15 cellular contexts compared by ENCODE assay signal in genomic region chr3:76753599-76753998, GRCh38.
A peak's percentile ranks its signal among the peaks of the same experiment; 100 is the strongest.
DNase-seq lines count a peak whose midpoint lies in the region; ATAC-seq and TF ChIP-seq lines count a peak whose summit lies in the region.
"Had no signal": no experiment of that assay in that cellular context is flagged by ENCODE, and none has a peak within 500 bp of the region (broad histone marks: within the 10 kb centered on the region; RNA-seq: fewer than 3 reads in every experiment).

No MANE protein-coding gene starts in this region.

- peaks cover 7 to 8% of the 10 kb centered on the region in 2 donors for H3K9me3 Mint-ChIP-seq in activated T-cell treated with anti-CD3 and anti-CD28 coated beads, Interleukin-2, amount 50 U/mL, for 72 hours

- H3K27ac Mint-ChIP-seq in activated T-cell treated with anti-CD3 and anti-CD28 coated beads, Interleukin-2, amount 50 U/mL, for 72 hours = no peak overlapping the region

- no peak overlapping the region for H3K9ac ChIP-seq in liver (ENCODE audit: low read depth in 1 of 2, low read length in 2 of 2)

- H3K27me3 ChIP-seq in brain microvascular endothelial cell (replicated peaks) (no peaks in the 10 kb centered on the region), liver (ENCODE audit: control insufficient read depth in 4 of 4, insufficient read depth in 4 of 4, low read length in 3 of 4) (no peaks in the 10 kb centered on the region)

- peak; percentile 82 to 83 for TF ChIP-seq RAD21 in liver (IDR thresholded peaks at IDR 0.05)

- in situ Hi-C loops in brain microvascular endothelial cell (cut with HindIII; ENCODE audit: low pct_ligation_motif_present, low sequenced_read_pairs) = no loop called here

- 40% methylated on average over 2 of the region's 2 CpGs for WGBS in liver

- no peak for ATAC-seq in activated T-cell treated with anti-CD3 and anti-CD28 coated beads, Interleukin-2, amount 50 U/mL, for 72 hours (replicated peaks in 1 of 2)
- ATAC-seq in HG02642 (IDR thresholded peaks at IDR 0.05; ENCODE audit: poor library complexity, unreplicated experiment) = no peak
- ATAC-seq: mucosa of descending colon had no signal

- H3K4me1 ChIP-seq in liver (ENCODE audit: control insufficient read depth in 4 of 4, insufficient read depth in 4 of 4, low read length in 3 of 4) = no peaks in the 10 kb centered on the region

- H3K4me1 Mint-ChIP-seq in activated T-cell treated with anti-CD3 and anti-CD28 coated beads, Interleukin-2, amount 50 U/mL, for 72 hours (ENCODE audit: low read depth) = no peaks in the 10 kb centered on the region

- H3K27ac ChIP-seq in brain microvascular endothelial cell (no peak overlapping the region), liver (ENCODE audit: low read depth in 1 of 2, low read length in 2 of 2) (no peak overlapping the region)
- H3K27ac ChIP-seq: SK-N-MC had no signal

- TF ChIP-seq CTCF in brain microvascular endothelial cell (IDR thresholded peaks at IDR 0.05; ENCODE audit: low read depth, low read length, missing control alignments) = peak; percentile 16
- TF ChIP-seq CTCF in liver (IDR thresholded peaks at IDR 0.05; ENCODE audit: low read depth, low read length, missing input control) = peak; percentile 46
- TF ChIP-seq CTCF in GM20000 (IDR thresholded peaks at IDR 0.05; ENCODE audit: extremely low read depth, missing control alignments) = no peak

- H3K4me3 Mint-ChIP-seq in activated T-cell treated with anti-CD3 and anti-CD28 coated beads, Interleukin-2, amount 50 U/mL, for 72 hours = no peak overlapping the region

- H3K27me3 Mint-ChIP-seq in activated T-cell treated with anti-CD3 and anti-CD28 coated beads, Interleukin-2, amount 50 U/mL, for 72 hours (ENCODE audit: low read depth) = no peaks in the 10 kb centered on the region

- no peak overlapping the region for H3K4me3 ChIP-seq in brain microvascular endothelial cell (ENCODE audit: low read depth, low read length)
- H3K4me3 ChIP-seq in liver (ENCODE audit: low read depth in 1 of 3, low read length in 3 of 3) = no peak overlapping the region
- H3K4me3 ChIP-seq: mucosa of descending colon, SK-N-MC had no signal

- DNase-seq in DMS114 treated with DMSO at 0.1 percent for 48 hours (lab: John Stamatoyannopoulos, UW; ENCODE audit: unreplicated experiment) (peak; percentile 0), NCI-H146 (lab: John Stamatoyannopoulos, UW) (peak; percentile 46), brain microvascular endothelial cell (no peak), D341Med (ENCODE audit: low spot score) (no peak), GM20000 (ENCODE audit: low spot score) (no peak)
- no peak for DNase-seq in activated T-cell treated with anti-CD3 and anti-CD28 coated beads, Interleukin-2, amount 50 U/mL, for 72 hours
- DNase-seq: activated T-cell treated with anti-CD3 and anti-CD28 coated beads, Interleukin-2, amount 50 U/mL, for 1 hour; aorta; C1 segment of cervical spinal cord; effector memory CD4-positive, alpha-beta T cell; mucosa of descending colon; NCI-H510A treated with DMSO at 0.1 percent for 48 hours had no signal

- no peaks in the 10 kb centered on the region for H3K9me3 ChIP-seq in liver (ENCODE audit: control insufficient read depth in 4 of 4, low read length in 3 of 4)
- H3K9me3 ChIP-seq: mucosa of descending colon had no signal

- H3K36me3 ChIP-seq in brain microvascular endothelial cell (replicated peaks) (no peaks in the 10 kb centered on the region), liver (ENCODE audit: control insufficient read depth in 4 of 4, insufficient read depth in 3 of 4, low read depth in 1 of 4, low read length in 3 of 4) (no peaks in the 10 kb centered on the region)

- peaks cover 1 to 3% of the 10 kb centered on the region in 2 donors for H3K36me3 Mint-ChIP-seq in activated T-cell treated with anti-CD3 and anti-CD28 coated beads, Interleukin-2, amount 50 U/mL, for 72 hours (ENCODE audit: insufficient read depth in 2 of 2)

TF ChIP-seq in liver, 16 proteins besides CTCF, POLR2A, EP300 and RAD21:
- TF ChIP-seq, protein P1, sequence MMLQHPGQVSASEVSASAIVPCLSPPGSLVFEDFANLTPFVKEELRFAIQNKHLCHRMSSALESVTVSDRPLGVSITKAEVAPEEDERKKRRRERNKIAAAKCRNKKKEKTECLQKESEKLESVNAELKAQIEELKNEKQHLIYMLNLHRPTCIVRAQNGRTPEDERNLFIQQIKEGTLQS (IDR thresholded peaks at IDR 0.05) = no peak
- TF ChIP-seq, protein P2, sequence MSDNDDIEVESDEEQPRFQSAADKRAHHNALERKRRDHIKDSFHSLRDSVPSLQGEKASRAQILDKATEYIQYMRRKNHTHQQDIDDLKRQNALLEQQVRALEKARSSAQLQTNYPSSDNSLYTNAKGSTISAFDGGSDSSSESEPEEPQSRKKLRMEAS (IDR thresholded peaks at IDR 0.05) = no peak
- no peak for TF ChIP-seq EGR1 (IDR thresholded peaks at IDR 0.05; ENCODE audit: low read depth in 2 of 2)
- TF ChIP-seq SP1 (IDR thresholded peaks at IDR 0.05) = no peak
- no peak for TF ChIP-seq NR2F2 (IDR thresholded peaks at IDR 0.05)
- TF ChIP-seq HNF4G (IDR thresholded peaks at IDR 0.05) = no peak
- TF ChIP-seq JUND (IDR thresholded peaks at IDR 0.05) = no peak

Comparison
In these comparisons a context has a peak if more than half of its experiments do, and no peak if none do; other contexts are left out.
1. DNase-seq: peak in DMS114 treated with DMSO at 0.1 percent for 48 hours (single experiment) and NCI-H146 (single experiment); none in brain microvascular endothelial cell (single experiment), D341Med (single experiment), GM20000 (single experiment) and activated T-cell treated with anti-CD3 and anti-CD28 coated beads, Interleukin-2, amount 50 U/mL, for 72 hours (0 of 2).